ENCODE assay signal across 16 cellular contexts in genomic region chr12:63863658-63864455, GRCh38. TPM values are rescaled to one million over a fixed set of nuclear protein-coding genes. Genes with fewer than 3 reads are reported as not detected.
"Had no signal": no experiment of that assay in that cellular context is flagged by ENCODE, and none has a peak within 500 bp of the region (broad histone marks: within the 10 kb centered on the region; RNA-seq: fewer than 3 reads in every experiment).

No MANE protein-coding gene starts in this region.

- H3K27ac Mint-ChIP-seq: activated B cell treated with CpG ODN at 0.5 μM for 24 hours; activated CD4-positive, alpha-beta T cell treated with anti-CD3 and anti-CD28 coated beads, Interleukin-2, amount 10 ng/mL, durations not matched to agents 24 days and 14 days; activated CD8-positive, alpha-beta T cell treated with anti-CD3 and anti-CD28 coated beads, Interleukin-2, amount 10 ng/mL, durations not matched to agents 7 days and 5 days; activated naive CD8-positive, alpha-beta T cell treated with anti-CD3 and anti-CD28 coated beads, Interleukin-2, amount 10 ng/mL, durations not matched to agents 7 days and 5 days; T-helper 1 cell treated with Interleukin-12 subunit alpha and Interleukin-12 subunit beta and Interleukin-4 antibody, amounts not matched to agents 30 μg/mL and 1 μg/mL, for 36 hours had no signal

- H3K4me1 Mint-ChIP-seq: activated B cell treated with CpG ODN at 0.5 μM for 24 hours; activated CD4-positive, alpha-beta T cell treated with anti-CD3 and anti-CD28 coated beads, Interleukin-2, amount 10 ng/mL, durations not matched to agents 24 days and 14 days; activated naive CD8-positive, alpha-beta T cell treated with anti-CD3 and anti-CD28 coated beads, Interleukin-2, amount 10 ng/mL, durations not matched to agents 7 days and 5 days had no signal

- H3K27ac ChIP-seq: ascending aorta, gastroesophageal sphincter, right atrium auricular region had no signal

- H3K36me3 Mint-ChIP-seq: activated naive CD8-positive, alpha-beta T cell treated with anti-CD3 and anti-CD28 coated beads, Interleukin-2, amount 10 ng/mL, durations not matched to agents 7 days and 5 days had no signal

- H3K4me3 Mint-ChIP-seq: activated B cell treated with CpG ODN at 0.5 μM for 24 hours; activated CD4-positive, alpha-beta T cell treated with anti-CD3 and anti-CD28 coated beads, Interleukin-2, amount 10 ng/mL, durations not matched to agents 24 days and 14 days; activated CD8-positive, alpha-beta T cell treated with anti-CD3 and anti-CD28 coated beads, Interleukin-2, amount 10 ng/mL, durations not matched to agents 7 days and 5 days; activated naive CD8-positive, alpha-beta T cell treated with anti-CD3 and anti-CD28 coated beads, Interleukin-2, amount 10 ng/mL, durations not matched to agents 7 days and 5 days; T-helper 1 cell treated with Interleukin-12 subunit alpha and Interleukin-12 subunit beta and Interleukin-4 antibody, amounts not matched to agents 30 μg/mL and 1 μg/mL, for 36 hours had no signal

- ATAC-seq: activated CD8-positive, alpha-beta T cell treated with anti-CD3 and anti-CD28 coated beads, Interleukin-2, amount 10 ng/mL, durations not matched to agents 7 days and 5 days; gastroesophageal sphincter had no signal

- H3K27me3 ChIP-seq: ascending aorta, gastroesophageal sphincter, right atrium auricular region had no signal

- H3K36me3 ChIP-seq: ascending aorta, gastroesophageal sphincter, right atrium auricular region had no signal

- H3K4me3 ChIP-seq: ascending aorta, gastroesophageal sphincter, right atrium auricular region had no signal

- DNase-seq: activated B cell treated with CpG ODN at 0.5 μM for 24 hours; activated CD4-positive, alpha-beta T cell treated with anti-CD3 and anti-CD28 coated beads, Interleukin-2, amount 10 ng/mL, durations not matched to agents 24 days and 14 days; activated CD8-positive, alpha-beta memory T cell treated with anti-CD3 and anti-CD28 coated beads, Interleukin-2, amount 50 U/mL, for 48 hours; activated CD8-positive, alpha-beta T cell treated with anti-CD3 and anti-CD28 coated beads, Interleukin-2, amount 10 ng/mL, durations not matched to agents 7 days and 5 days; activated naive CD4-positive, alpha-beta T cell; activated naive CD8-positive, alpha-beta T cell treated with anti-CD3 and anti-CD28 coated beads, Interleukin-2, amount 10 ng/mL, durations not matched to agents 7 days and 5 days; islet precursor cell; small intestine; stimulated activated CD4-positive, alpha-beta T cell treated with anti-CD3 and anti-CD28 coated beads, Interleukin-4, amount 100 ng/mL, for 24 hours; stimulated activated naive CD4-positive, alpha-beta T cell; substantia nigra; trophoblast cell had no signal

- H3K9me3 Mint-ChIP-seq: activated B cell treated with CpG ODN at 0.5 μM for 24 hours; activated CD4-positive, alpha-beta T cell treated with anti-CD3 and anti-CD28 coated beads, Interleukin-2, amount 10 ng/mL, durations not matched to agents 24 days and 14 days; activated naive CD8-positive, alpha-beta T cell treated with anti-CD3 and anti-CD28 coated beads, Interleukin-2, amount 10 ng/mL, durations not matched to agents 7 days and 5 days; T-helper 1 cell treated with Interleukin-12 subunit alpha and Interleukin-12 subunit beta and Interleukin-4 antibody, amounts not matched to agents 30 μg/mL and 1 μg/mL, for 36 hours had no signal

- H3K9me3 ChIP-seq: ascending aorta, gastroesophageal sphincter, right atrium auricular region had no signal

RNA-seq across cellular contexts. Expression of gene SRGAP1, which starts 19.4 kb away (rescaled TPM):
- total RNA-seq: activated CD8-positive, alpha-beta T cell treated with anti-CD3 and anti-CD28 coated beads, Interleukin-2, amount 10 ng/mL, durations not matched to agents 7 days and 5 days had no signal
